8 cellular contexts compared by ENCODE assay signal in the genomic region with DNA sequence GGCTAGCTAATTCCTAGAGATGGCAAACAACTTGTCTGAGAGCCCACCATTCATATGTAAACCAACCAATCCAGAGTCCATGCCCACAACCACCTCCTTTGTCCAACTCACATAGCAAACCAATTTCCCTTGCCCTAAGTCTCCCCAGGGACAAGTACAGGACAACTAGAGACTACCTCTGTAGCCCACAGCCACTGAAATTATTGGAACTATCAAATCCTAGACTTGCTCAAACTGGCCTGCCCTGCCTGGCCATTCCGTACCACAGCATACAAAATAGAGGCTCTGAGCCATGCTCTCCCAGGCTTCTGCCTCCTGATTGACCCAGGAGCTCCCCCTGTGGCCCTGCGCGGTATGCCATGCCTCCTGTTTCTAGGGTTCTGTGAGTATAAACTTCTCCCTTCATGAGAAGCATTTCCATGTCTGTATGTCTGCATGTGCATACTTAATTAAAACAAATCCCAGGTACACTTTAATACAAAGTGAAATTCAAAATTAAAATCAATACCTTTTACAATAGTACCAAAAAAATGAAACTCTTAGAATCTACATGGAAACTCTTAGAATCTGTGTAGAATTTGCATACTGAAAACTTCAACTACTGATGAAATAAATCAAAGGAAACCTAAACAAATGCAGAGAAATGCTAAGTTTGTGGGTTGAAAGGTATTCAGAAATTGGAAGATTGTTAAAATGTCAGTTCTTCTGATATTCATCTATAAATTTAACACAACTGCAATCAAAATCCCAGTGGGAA.
DNase-seq lines count a peak whose midpoint lies in the region; ATAC-seq lines count a peak whose summit lies in the region.

No MANE protein-coding gene starts in this region.

- no peaks in the 10 kb centered on the region for H3K4me1 Mint-ChIP-seq in activated T-cell treated with anti-CD3 and anti-CD28 coated beads, Interleukin-2, amount 50 U/mL, for 24 hours (ENCODE audit: low read depth)

- ATAC-seq in GM19025 (IDR thresholded peaks at IDR 0.05; ENCODE audit: low read depth, unreplicated experiment) (peak; percentile 92), HG03103 (IDR thresholded peaks at IDR 0.05; ENCODE audit: low read depth, unreplicated experiment) (peak; percentile 77)

- no peak overlapping the region for H3K27ac Mint-ChIP-seq in activated T-cell treated with anti-CD3 and anti-CD28 coated beads, Interleukin-2, amount 50 U/mL, for 24 hours

- DNase-seq in CMK (ENCODE audit: low read depth) (peak; percentile 5), NCI-H774 (lab: John Stamatoyannopoulos, UW) (peak; percentile 32), germinal center (ENCODE audit: low spot score) (peak; percentile 46), pons (ENCODE audit: low spot score) (peak; percentile 65), T-helper 9 cell (no peak)
- DNase-seq in activated T-cell treated with anti-CD3 and anti-CD28 coated beads, Interleukin-2, amount 50 U/mL, for 24 hours: peak; percentile 70

- no peak overlapping the region for H3K4me3 Mint-ChIP-seq in activated T-cell treated with anti-CD3 and anti-CD28 coated beads, Interleukin-2, amount 50 U/mL, for 24 hours

- peaks cover 67% of the 10 kb centered on the region for H3K27me3 Mint-ChIP-seq in activated T-cell treated with anti-CD3 and anti-CD28 coated beads, Interleukin-2, amount 50 U/mL, for 24 hours

- no peaks in the 10 kb centered on the region for H3K9me3 Mint-ChIP-seq in activated T-cell treated with anti-CD3 and anti-CD28 coated beads, Interleukin-2, amount 50 U/mL, for 24 hours

- H3K36me3 Mint-ChIP-seq in activated T-cell treated with anti-CD3 and anti-CD28 coated beads, Interleukin-2, amount 50 U/mL, for 24 hours (ENCODE audit: low read depth): no peaks in the 10 kb centered on the region
